Comparison of ENCODE assay signal across 12 cellular contexts in the genomic region with DNA sequence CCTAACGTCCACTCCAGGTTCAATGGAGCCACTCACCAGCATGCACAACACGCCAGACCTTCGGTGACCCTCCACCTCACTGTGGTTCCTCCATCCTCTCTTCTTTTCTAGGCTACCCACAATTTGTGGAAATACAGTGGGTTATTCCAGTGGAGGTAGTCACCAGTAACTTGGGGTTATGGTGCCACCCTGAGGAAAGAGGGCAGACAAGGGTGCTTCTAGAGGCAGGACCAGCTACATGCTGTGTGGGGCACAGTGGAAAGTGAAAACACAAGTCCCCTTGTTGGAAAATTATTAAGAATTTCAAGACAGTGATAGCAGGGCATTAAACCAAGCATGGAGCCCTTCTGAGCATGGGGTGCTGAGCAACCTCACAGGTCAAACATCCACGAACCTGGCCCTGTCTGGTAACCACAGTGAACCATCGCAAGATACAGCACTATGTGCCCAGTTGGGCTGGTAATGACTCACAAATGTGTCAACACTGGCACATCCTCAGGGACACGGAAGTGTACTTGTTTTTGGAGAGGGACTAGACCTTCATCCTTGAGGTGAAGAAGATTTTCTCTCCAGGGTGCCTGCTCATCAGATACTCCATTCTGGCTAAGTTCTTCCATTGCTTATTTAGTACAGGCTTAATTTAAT.
DNase-seq lines count a peak whose midpoint lies in the region; ATAC-seq, FAIRE-seq and TF ChIP-seq lines count a peak whose summit lies in the region.
"Had no signal": no experiment of that assay in that cellular context is flagged by ENCODE, and none has a peak within 500 bp of the region (broad histone marks: within the 10 kb centered on the region; RNA-seq: fewer than 3 reads in every experiment).

No MANE protein-coding gene starts in this region.

- H3K4me3 ChIP-seq in left ventricle myocardium inferior (no peak overlapping the region), body of pancreas (no peak overlapping the region), small intestine (ENCODE audit: low read depth in 1 of 2, low read length in 2 of 2) (no peak overlapping the region), prostate gland (no peak overlapping the region)
- H3K4me3 ChIP-seq: SK-N-MC had no signal

- TF ChIP-seq CTCF in left ventricle myocardium inferior (IDR thresholded peaks at IDR 0.05; ENCODE audit: borderline replicate concordance) (peak; percentile 22), body of pancreas (IDR thresholded peaks at IDR 0.05) (no peak), prostate gland (IDR thresholded peaks at IDR 0.05) (no peak)

- no peak overlapping the region for H3K27ac ChIP-seq in left ventricle myocardium inferior (replicated peaks)
- no peak overlapping the region for H3K27ac ChIP-seq in body of pancreas
- H3K27ac ChIP-seq in small intestine (ENCODE audit: low read depth in 1 of 2, low read length in 1 of 2) = no peak overlapping the region
- H3K27ac ChIP-seq in prostate gland = no peak overlapping the region
- H3K27ac ChIP-seq: SK-N-MC, WERI-Rb-1 had no signal

- H3K9me3 ChIP-seq in left ventricle myocardium inferior (replicated peaks) (peaks cover 9% of the 10 kb centered on the region), body of pancreas (no peaks in the 10 kb centered on the region), small intestine (ENCODE audit: control insufficient read depth, low read depth) (no peaks in the 10 kb centered on the region), prostate gland (no peaks in the 10 kb centered on the region)

- TF ChIP-seq POLR2A in body of pancreas (IDR thresholded peaks at IDR 0.05) (no peak), prostate gland (IDR thresholded peaks at IDR 0.05) (no peak)

- no peak for DNase-seq in left ventricle myocardium inferior
- DNase-seq in cardiac septum (ENCODE audit: low spot score) = no peak
- peak; percentile 1 for DNase-seq in NCI-H69 (lab: John Stamatoyannopoulos, UW)
- peak; percentile 27 for DNase-seq in fibroblast of gingiva (ENCODE audit: low read depth)
- no peak for DNase-seq in body of pancreas
- DNase-seq in small intestine = no peak
- DNase-seq in prostate gland (ENCODE audit: low spot score) = no peak
- DNase-seq: trophoblast cell, WERI-Rb-1 had no signal

- FAIRE-seq in small intestine (lab: Jason Lieb, UNC) = no peak
- FAIRE-seq: H1 had no signal

- 74 to 80% methylated on average over 6 of the region's 6 CpGs for WGBS in body of pancreas, 2 donors
- WGBS in small intestine, 3 donors = 85 to 95% (median 94%) methylated on average over 6 of the region's 6 CpGs
- WGBS in prostate gland = 88% methylated on average over 6 of the region's 6 CpGs

- H3K4me1 ChIP-seq in left ventricle myocardium inferior (no peaks in the 10 kb centered on the region), body of pancreas (peaks cover 2% of the 10 kb centered on the region), small intestine (ENCODE audit: control insufficient read depth in 2 of 2, insufficient read depth in 1 of 2, low read depth in 1 of 2, low read length in 1 of 2) (peaks cover 2 to 3% of the 10 kb centered on the region in 2 donors), prostate gland (replicated peaks) (no peaks in the 10 kb centered on the region)

- intact Hi-C loops in left ventricle myocardium inferior (cut with micrococcal nuclease) = no loop called here
- intact Hi-C loops in cardiac septum (cut with DNase I) = no loop called here
- intact Hi-C loops in body of pancreas (cut with DNase I) = no loop called here
- intact Hi-C loops in prostate gland (cut with DNase I) = no loop called here

- H3K36me3 ChIP-seq in left ventricle myocardium inferior = peaks cover 8% of the 10 kb centered on the region
- H3K36me3 ChIP-seq in body of pancreas (replicated peaks in 1 of 2; ENCODE audit: insufficient read depth in 1 of 2, low read depth in 2 of 2) = no peaks in the 10 kb centered on the region
- H3K36me3 ChIP-seq in small intestine (ENCODE audit: control insufficient read depth in 2 of 2, insufficient read depth in 2 of 2, low read length in 2 of 2) = no peaks in the 10 kb centered on the region
- no peaks in the 10 kb centered on the region for H3K36me3 ChIP-seq in prostate gland
- H3K36me3 ChIP-seq: WERI-Rb-1 had no signal

- no peak for ATAC-seq in body of pancreas
- no peak for ATAC-seq in GM18873 (IDR thresholded peaks at IDR 0.05; ENCODE audit: low FRiP score, unreplicated experiment)

- H3K27me3 ChIP-seq in left ventricle myocardium inferior (ENCODE audit: low read depth) (no peaks in the 10 kb centered on the region), body of pancreas (no peaks in the 10 kb centered on the region), small intestine (ENCODE audit: control insufficient read depth in 2 of 2, insufficient read depth in 2 of 2, low read length in 2 of 2) (no peaks in the 10 kb centered on the region), prostate gland (replicated peaks; ENCODE audit: insufficient read depth) (no peaks in the 10 kb centered on the region)

Comparison
In these comparisons a context has a peak if more than half of its experiments do, and no peak if none do; other contexts are left out.
1. DNase-seq: peak in NCI-H69 (single experiment) and fibroblast of gingiva (single experiment); none in left ventricle myocardium inferior (single experiment), cardiac septum (single experiment), body of pancreas (0 of 4), small intestine (single experiment) and prostate gland (single experiment).